ENCODE assay signal across 20 cellular contexts in genomic region chr10:105834261-105835059, GRCh38.
DNase-seq lines count a peak whose midpoint lies in the region; ATAC-seq and TF ChIP-seq lines count a peak whose summit lies in the region.
"Had no signal": no experiment of that assay in that cellular context is flagged by ENCODE, and none has a peak within 500 bp of the region (broad histone marks: within the 10 kb centered on the region; RNA-seq: fewer than 3 reads in every experiment).

No MANE protein-coding gene starts in this region.

- H3K9me3 ChIP-seq in mesodermal cell (ENCODE audit: control insufficient read depth, low read length) (no peaks in the 10 kb centered on the region), smooth muscle cell (replicated peaks; ENCODE audit: low read depth) (no peaks in the 10 kb centered on the region)

- H3K4me3 ChIP-seq in fibroblast of pulmonary artery (replicated peaks; ENCODE audit: low read depth, low read length): no peak overlapping the region
- H3K4me3 ChIP-seq in mesodermal cell (ENCODE audit: extremely low read depth, insufficient read depth, low read length, poor library complexity, severe bottlenecking): no peak overlapping the region
- H3K4me3 ChIP-seq in smooth muscle cell: no peak overlapping the region

- H3K4me2 ChIP-seq in smooth muscle cell: peak overlapping the region; percentile 12
- H3K4me2 ChIP-seq: KMS-11 had no signal

- TF ChIP-seq CTCF in fibroblast of pulmonary artery (IDR thresholded peaks at IDR 0.05; ENCODE audit: low read length, missing control alignments) (no peak), smooth muscle cell (IDR thresholded peaks at IDR 0.05; ENCODE audit: borderline replicate concordance, insufficient read depth, poor library complexity, severe bottlenecking) (no peak)

- H3K4me1 ChIP-seq in mesodermal cell (ENCODE audit: control insufficient read depth, insufficient read depth, low read length, poor library complexity, severe bottlenecking): peaks cover 14% of the 10 kb centered on the region
- H3K4me1 ChIP-seq in smooth muscle cell (ENCODE audit: low read depth): no peaks in the 10 kb centered on the region

- no peak for ATAC-seq in GM19397 (IDR thresholded peaks at IDR 0.05; ENCODE audit: unreplicated experiment)
- ATAC-seq: CD8-positive, alpha-beta T cell had no signal

- H4K20me1 ChIP-seq in smooth muscle cell (ENCODE audit: low read depth): no peaks in the 10 kb centered on the region

- H3K9ac ChIP-seq in smooth muscle cell (ENCODE audit: low read depth): no peak overlapping the region
- H3K9ac ChIP-seq: KMS-11 had no signal

- intact Hi-C loops in posterior vena cava (cut with DNase I): no loop called here

- no peaks in the 10 kb centered on the region for H3K79me2 ChIP-seq in smooth muscle cell (ENCODE audit: low read depth)

- no peaks in the 10 kb centered on the region for H3K27me3 ChIP-seq in smooth muscle cell (ENCODE audit: low read depth)

- H3K36me3 ChIP-seq in mesodermal cell (ENCODE audit: control insufficient read depth, insufficient read depth, low read length) (no peaks in the 10 kb centered on the region), smooth muscle cell (ENCODE audit: low read depth) (no peaks in the 10 kb centered on the region)

- H3F3A ChIP-seq in smooth muscle cell (ENCODE audit: low read depth): peaks cover 3% of the 10 kb centered on the region

- H2AFZ ChIP-seq in smooth muscle cell (ENCODE audit: low read depth): no peak overlapping the region

- 89 to 92% methylated on average over 1 to 2 of the region's 4 CpGs for WGBS in mesodermal cell (ENCODE audit: insufficient coverage in 2 of 2), 2 experiments
- WGBS in smooth muscle cell (ENCODE audit: low lambda C conversion rate): 61% methylated on average over 4 of the region's 4 CpGs

- H3K27ac ChIP-seq in mesodermal cell (ENCODE audit: low read depth, low read length, severe bottlenecking) (peak overlapping the region; percentile 41), smooth muscle cell (ENCODE audit: low read depth) (no peak overlapping the region)
- H3K27ac ChIP-seq: KMS-11 had no signal

- peak; percentile 34 for DNase-seq in OCI-M1 (lab: John Stamatoyannopoulos, UW)
- DNase-seq in fibroblast of pulmonary artery (ENCODE audit: low read depth): peak; percentile 7
- no peak for DNase-seq in smooth muscle cell (lab: John Stamatoyannopoulos, UW; ENCODE audit: unreplicated experiment)
- DNase-seq in SW480 (ENCODE audit: low spot score): no peak
- DNase-seq in posterior vena cava (ENCODE audit: low spot score): no peak
- DNase-seq: C1 segment of cervical spinal cord; Calu3; CD8-positive, alpha-beta T cell; GDM1; IMR-90; NCI-H1092 treated with DMSO at 0.1 percent for 48 hours; NCI-H146; NCI-H2029; NCI-H2227 treated with DMSO at 0.1 percent for 48 hours; NCI-H510A; NCI-H748 treated with DMSO at 0.1 percent for 48 hours; SIG-M5 had no signal

Comparison
In these comparisons a context has a peak if more than half of its experiments do, and no peak if none do; other contexts are left out.
1. DNase-seq: peak in OCI-M1 (single experiment) and fibroblast of pulmonary artery (single experiment); none in smooth muscle cell (single experiment), SW480 (single experiment) and posterior vena cava (single experiment).